In the genomic region with DNA sequence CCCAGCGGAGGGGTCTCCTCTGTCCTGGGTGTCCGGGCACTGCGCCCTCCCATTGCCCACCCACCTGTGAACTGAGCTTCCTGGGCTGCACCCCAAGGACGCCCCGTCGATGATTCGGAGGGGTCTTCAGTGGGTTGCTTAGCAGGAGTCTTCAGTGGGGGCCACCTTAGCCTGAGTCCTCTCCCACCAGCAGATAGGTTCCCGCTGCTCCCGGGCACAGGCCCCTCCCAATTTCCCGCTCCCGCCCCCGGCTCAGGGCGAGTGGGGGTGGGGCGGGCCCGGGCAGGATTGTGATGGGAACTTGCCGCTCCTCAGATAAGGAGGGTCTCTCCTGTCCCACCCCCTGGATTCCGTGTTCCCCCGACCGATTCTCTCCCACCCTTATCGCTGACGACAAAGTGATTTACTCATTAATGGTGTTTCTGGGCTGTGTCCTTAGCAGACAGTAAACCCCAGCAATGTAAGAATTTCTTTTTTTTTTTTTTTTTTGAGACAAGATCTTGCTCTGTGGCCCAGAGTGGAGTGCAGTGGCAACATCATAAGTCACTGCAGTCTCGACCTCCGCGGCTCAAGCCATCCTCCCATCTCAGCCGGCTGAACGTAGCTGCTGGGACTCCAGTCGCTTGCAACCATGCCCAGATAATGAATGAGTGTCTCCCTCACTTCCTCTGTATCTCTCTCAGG, we compare ENCODE assay signal across 8 cellular contexts. TPM values are rescaled to one million over a fixed set of nuclear protein-coding genes. Genes with fewer than 3 reads are reported as not detected.
A peak's percentile ranks its signal among the peaks of the same experiment; 100 is the strongest.
DNase-seq lines count a peak whose midpoint lies in the region; ATAC-seq and TF ChIP-seq lines count a peak whose summit lies in the region.

No MANE protein-coding gene starts in this region.

- peak overlapping the region; percentile 80 for H3K4me3 Mint-ChIP-seq in T-helper 17 cell
- peak overlapping the region; percentile 76 for H3K4me3 Mint-ChIP-seq in neural progenitor cell

- H3K36me3 ChIP-seq in HAP-1 (replicated peaks) (no peaks in the 10 kb centered on the region), esophagus muscularis mucosa (no peaks in the 10 kb centered on the region), neural progenitor cell (no peaks in the 10 kb centered on the region)

- H3K79me2 ChIP-seq in neural progenitor cell (ENCODE audit: low read depth), result no peaks in the 10 kb centered on the region

- WGBS in esophagus muscularis mucosa, result 3% methylated on average over 11 of the region's 27 CpGs

- peak overlapping the region; percentile 63 for H2AFZ ChIP-seq in neural progenitor cell (replicated peaks)

- H3K4me2 ChIP-seq in neural progenitor cell, result peak overlapping the region; percentile 76

- H3K27ac Mint-ChIP-seq in T-helper 17 cell, result no peak overlapping the region
- H3K27ac Mint-ChIP-seq in neural progenitor cell, result peak overlapping the region; percentile 66

- TF ChIP-seq EP300 in esophagus muscularis mucosa (IDR thresholded peaks at IDR 0.05), result no peak

- H3K4me1 ChIP-seq in HAP-1 (peaks cover 5% of the 10 kb centered on the region), esophagus muscularis mucosa (peaks cover 20 to 35% (median 31%) of the 10 kb centered on the region in 4 donors), neural progenitor cell (peaks cover 21% of the 10 kb centered on the region)

- H3K36me3 Mint-ChIP-seq in T-helper 17 cell (ENCODE audit: low read depth), result peaks cover 19% of the 10 kb centered on the region
- H3K36me3 Mint-ChIP-seq in neural progenitor cell, result no peaks in the 10 kb centered on the region

- ATAC-seq in T-helper 17 cell (peak; percentile 36), HG03460 (IDR thresholded peaks at IDR 0.05; ENCODE audit: unreplicated experiment) (no peak), HG02938 (IDR thresholded peaks at IDR 0.05; ENCODE audit: unreplicated experiment) (no peak)

- H3K27me3 Mint-ChIP-seq in T-helper 17 cell, result peaks cover 61% of the 10 kb centered on the region
- H3K27me3 Mint-ChIP-seq in neural progenitor cell (ENCODE audit: insufficient read depth, low read depth), result peaks cover 33% of the 10 kb centered on the region

- peaks cover 3% of the 10 kb centered on the region for H3K9me3 Mint-ChIP-seq in neural progenitor cell

- H4K20me1 ChIP-seq in neural progenitor cell (ENCODE audit: low read depth), result peaks cover 22% of the 10 kb centered on the region

- TF ChIP-seq POLR2A in esophagus muscularis mucosa (IDR thresholded peaks at IDR 0.05; ENCODE audit: low read depth), result no peak

- no peak overlapping the region for H3K9ac ChIP-seq in neural progenitor cell

- intact Hi-C loops in esophagus muscularis mucosa (cut with DNase I), result no loop called here

- TF ChIP-seq CTCF in esophagus muscularis mucosa (IDR thresholded peaks at IDR 0.05), result no peak
- no peak for TF ChIP-seq CTCF in neural progenitor cell (IDR thresholded peaks at IDR 0.05)

- H3F3A ChIP-seq in neural progenitor cell (ENCODE audit: low read depth), result peaks cover 31% of the 10 kb centered on the region

- no peak overlapping the region for H3K27ac ChIP-seq in esophagus muscularis mucosa (replicated peaks in 1 of 4)
- no peak overlapping the region for H3K27ac ChIP-seq in neural progenitor cell

- in situ Hi-C loops in HAP-1 (cut with MboI; ENCODE audit: low sequenced_read_pairs), result no loop called here

- H3K4me3 ChIP-seq in HAP-1 (peak overlapping the region; percentile 54), esophagus muscularis mucosa (peak overlapping the region; percentile 31 to 50 (median 34)), neural progenitor cell (peak overlapping the region; percentile 44)

- H3K9me3 ChIP-seq in HAP-1 (no peaks in the 10 kb centered on the region), T-helper 17 cell (ENCODE audit: control insufficient read depth, low read length, poor library complexity, severe bottlenecking) (no peaks in the 10 kb centered on the region), esophagus muscularis mucosa (no peaks in the 10 kb centered on the region), neural progenitor cell (ENCODE audit: low read depth) (no peaks in the 10 kb centered on the region)

- DNase-seq in AG20443 (ENCODE audit: low spot score) (peak; percentile 63), HAP-1 (ENCODE audit: low spot score in 2 of 2) (peak; percentile 59 to 81), T-helper 17 cell (no peak), esophagus muscularis mucosa (ENCODE audit: extremely low spot score) (no peak), neural progenitor cell (ENCODE audit: low spot score) (peak; percentile 39), mucosa of gallbladder (ENCODE audit: low spot score) (no peak)

- H3K4me1 Mint-ChIP-seq in T-helper 17 cell (peaks cover 32% of the 10 kb centered on the region), neural progenitor cell (peaks cover 34% of the 10 kb centered on the region)

- H3K27me3 ChIP-seq in HAP-1 (ENCODE audit: low read depth) (no peaks in the 10 kb centered on the region; the same call in 1 of the 2 replicates), esophagus muscularis mucosa (peaks cover 3 to 94% (median 64%) of the 10 kb centered on the region in 4 donors), neural progenitor cell (peaks cover 82% of the 10 kb centered on the region)

RNA-seq across cellular contexts. Expression of gene S1PR5, which starts 0.7 kb away (rescaled TPM):
- total RNA-seq in T-helper 17 cell (1 to 10 TPM in 1 of 2 donors, under 1 TPM in 1; 0.50 to 1.3 TPM), esophagus muscularis mucosa (not detected), neural progenitor cell (ENCODE audit: low replicate concordance) (0.15 and 1.1 TPM in 2 replicates), mucosa of gallbladder (0.20 TPM)

RNA-seq across cellular contexts. Expression of gene KEAP1, which starts 14.7 kb away (rescaled TPM):
- total RNA-seq in T-helper 17 cell (10 to 100 TPM; 13.7 to 27.3 TPM), esophagus muscularis mucosa (10 to 100 TPM; 51.9 to 94.5 (median 80.6) TPM), neural progenitor cell (ENCODE audit: low replicate concordance) (25.2 and 41.7 TPM in 2 replicates), mucosa of gallbladder (81.7 TPM)

RNA-seq across cellular contexts. Expression of gene ATG4D, which starts 25.8 kb away (rescaled TPM):
- total RNA-seq in T-helper 17 cell, result 10 to 100 TPM; 70.6 to 70.7 TPM
- 10 to 100 TPM; 18.2 to 44.1 (median 29.7) TPM for total RNA-seq in esophagus muscularis mucosa
- 5.1 and 29.6 TPM in 2 replicates for total RNA-seq in neural progenitor cell (ENCODE audit: low replicate concordance)
- total RNA-seq in mucosa of gallbladder, result 29.5 TPM

RNA-seq across cellular contexts. Expression of gene KRI1, which starts 47.9 kb away (rescaled TPM):
- total RNA-seq in T-helper 17 cell (10 to 100 TPM; 33.9 to 43.7 TPM), esophagus muscularis mucosa (10 to 100 TPM; 13.7 to 23.9 (median 16.0) TPM), neural progenitor cell (ENCODE audit: low replicate concordance) (16.4 and 27.4 TPM in 2 replicates), mucosa of gallbladder (21.1 TPM)

RNA-seq across cellular contexts. Expression of gene CDKN2D, which starts 50.9 kb away (rescaled TPM):
- 10 to 100 TPM; 71.0 to 83.3 TPM for total RNA-seq in T-helper 17 cell
- 10 to 100 TPM; 11.2 to 30.0 (median 18.3) TPM for total RNA-seq in esophagus muscularis mucosa
- 3.4 and 4.4 TPM in 2 replicates for total RNA-seq in neural progenitor cell (ENCODE audit: low replicate concordance)
- 6.2 TPM for total RNA-seq in mucosa of gallbladder

Comparison
In these comparisons a context has a peak if more than half of its experiments do, and no peak if none do; other contexts are left out.
1. DNase-seq: peak in AG20443 (single experiment), HAP-1 (2 of 2) and neural progenitor cell (single experiment); none in T-helper 17 cell (0 of 3), esophagus muscularis mucosa (single experiment) and mucosa of gallbladder (single experiment).
2. Peak in every context shown above with its lines, with median percentiles within 50 percentile points of each other: H3K4me3 ChIP-seq.